In the genomic region with DNA sequence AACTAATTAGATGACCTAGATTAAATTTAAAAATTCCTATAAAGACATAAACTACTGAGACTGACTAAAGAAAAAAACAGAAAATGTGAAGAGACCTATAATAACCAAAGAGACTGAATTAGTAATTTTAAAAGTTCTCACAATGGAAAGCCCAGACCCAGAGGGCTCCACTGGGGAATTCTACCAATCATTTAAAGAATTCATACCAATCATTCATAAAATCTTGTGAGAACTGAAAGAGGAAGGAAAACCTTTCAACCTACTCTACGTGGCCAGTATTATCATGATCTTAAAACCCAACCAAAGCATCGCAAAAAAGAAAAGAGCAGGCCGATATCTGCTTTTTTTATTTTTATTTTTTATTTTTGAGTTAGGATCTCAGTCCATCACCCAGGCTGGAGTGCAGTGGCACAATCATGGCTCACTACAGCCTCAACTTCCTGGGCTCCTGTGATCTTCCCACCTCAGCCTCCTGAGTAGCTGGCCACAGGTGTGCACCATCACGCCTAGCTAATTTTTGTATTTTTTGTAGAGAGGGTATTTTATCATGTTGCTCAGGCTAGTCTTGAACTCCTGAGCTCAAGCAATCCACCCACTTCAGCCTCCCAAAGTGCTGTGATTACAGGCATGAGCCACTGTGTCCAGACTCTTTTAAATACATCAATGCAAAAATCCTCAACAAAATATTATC, we compare ENCODE assay signal across 16 cellular contexts. TPM values are rescaled to one million over a fixed set of nuclear protein-coding genes. Genes with fewer than 3 reads are reported as not detected.
A peak's percentile ranks its signal among the peaks of the same experiment; 100 is the strongest.
DNase-seq lines count a peak whose midpoint lies in the region; ATAC-seq and TF ChIP-seq lines count a peak whose summit lies in the region.
"Had no signal": no experiment of that assay in that cellular context is flagged by ENCODE, and none has a peak within 500 bp of the region (broad histone marks: within the 10 kb centered on the region; RNA-seq: fewer than 3 reads in every experiment).

No MANE protein-coding gene starts in this region.

- H3K4me3 ChIP-seq in ascending aorta: no peak overlapping the region
- H3K4me3 ChIP-seq in ovary: no peak overlapping the region

- H3K27ac ChIP-seq in ascending aorta: no peak overlapping the region
- H3K27ac ChIP-seq in ovary: no peak overlapping the region
- H3K27ac ChIP-seq: WERI-Rb-1 had no signal

- H3K27me3 ChIP-seq in ascending aorta (no peaks in the 10 kb centered on the region), ovary (no peaks in the 10 kb centered on the region)

- no peak for TF ChIP-seq CTCF in GM10248 (IDR thresholded peaks at IDR 0.05; ENCODE audit: control extremely low read depth, extremely low read depth, low read depth, missing control alignments)
- TF ChIP-seq CTCF in ascending aorta (IDR thresholded peaks at IDR 0.05): no peak
- no peak for TF ChIP-seq CTCF in ovary (IDR thresholded peaks at IDR 0.05)

- no peak for TF ChIP-seq POLR2A in ovary (IDR thresholded peaks at IDR 0.05)

- H3K4me1 ChIP-seq in ascending aorta (no peaks in the 10 kb centered on the region), ovary (ENCODE audit: insufficient read depth) (no peaks in the 10 kb centered on the region)

- DNase-seq in GM10248 (ENCODE audit: extremely low spot score) (peak; percentile 36), GM19238 (ENCODE audit: insufficient read length, low spot score) (peak; percentile 15), ascending aorta (ENCODE audit: low spot score in 2 of 2) (no peak), Right ventricle myocardium superior (no peak), ovary (no peak)
- no peak for DNase-seq in stimulated activated CD8-positive, alpha-beta memory T cell treated with anti-CD3 and anti-CD28 coated beads, Interleukin-4, amount 100 ng/mL, for 48 hours
- DNase-seq: 8988T, dermis blood vessel endothelial cell, islet precursor cell, NCI-H1048, NCI-H446, SHP77, WERI-Rb-1 had no signal

- CTCF ChIA-PET in GM10248 (lab: Yijun Ruan, JAX): no interaction called here

- POLR2A ChIA-PET in GM10248 (lab: Yijun Ruan, JAX): no interaction called here

- intact Hi-C loops in ascending aorta (cut with DNase I) (no loop called here), Right ventricle myocardium superior (cut with DNase I) (no loop called here), ovary (cut with DNase I) (no loop called here)

- no peak for TF ChIP-seq EP300 in ovary (IDR thresholded peaks at IDR 0.05)

- 85 to 93% (median 89%) methylated on average over 4 of the region's 4 CpGs for WGBS in ovary, 3 donors

- no peaks in the 10 kb centered on the region for H3K36me3 ChIP-seq in ascending aorta
- H3K36me3 ChIP-seq in ovary: no peaks in the 10 kb centered on the region
- H3K36me3 ChIP-seq: WERI-Rb-1 had no signal

- peak; percentile 93 for ATAC-seq in GM21737 (IDR thresholded peaks at IDR 0.05; ENCODE audit: unreplicated experiment)
- peak; percentile 98 for ATAC-seq in HG03103 (IDR thresholded peaks at IDR 0.05; ENCODE audit: low read depth, unreplicated experiment)
- no peak for ATAC-seq in Right ventricle myocardium superior (ENCODE audit: poor library complexity)
- ATAC-seq: sciatic nerve had no signal

- H3K9me3 ChIP-seq in ascending aorta: peaks cover 0 to 12% of the 10 kb centered on the region in 2 donors
- no peaks in the 10 kb centered on the region for H3K9me3 ChIP-seq in ovary

RNA-seq across cellular contexts. Expression of gene DGKI, which starts 48.6 kb away (rescaled TPM):
- 13.4 TPM for total RNA-seq in ascending aorta
- total RNA-seq in Right ventricle myocardium superior: 1.4 TPM
- total RNA-seq in ovary: 1 to 10 TPM in 1 of 7 donors, under 1 TPM in 6; 0.10 to 1.3 (median 0.13) TPM
- polyA plus RNA-seq in ovary: under 1 TPM; 0.29 to 0.30 TPM

Comparison
In these comparisons a context has a peak if more than half of its experiments do, and no peak if none do; other contexts are left out.
1. DNase-seq: peak in GM10248 (single experiment) and GM19238 (single experiment); none in ascending aorta (0 of 2), stimulated activated CD8-positive, alpha-beta memory T cell treated with anti-CD3 and anti-CD28 coated beads, Interleukin-4, amount 100 ng/mL, for 48 hours (single experiment), Right ventricle myocardium superior (single experiment) and ovary (0 of 5).